In the genomic region with DNA sequence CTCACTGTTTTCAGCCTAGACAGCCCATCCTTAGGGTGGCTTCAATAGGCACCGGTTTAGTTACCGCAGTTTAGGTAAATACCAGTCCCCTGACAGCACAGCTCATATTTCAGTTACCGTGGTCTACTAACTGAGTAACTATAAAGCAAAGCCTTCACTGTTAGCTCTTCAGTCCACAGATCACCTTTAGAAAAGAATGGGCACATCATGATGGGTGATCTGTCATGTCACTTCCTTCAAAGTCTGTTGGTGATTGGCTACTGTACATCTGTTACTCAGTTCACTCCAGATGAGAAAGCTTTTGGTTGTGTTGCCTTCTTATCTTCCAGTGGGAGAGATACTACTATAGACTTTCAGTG, we compare ENCODE assay signal across 21 cellular contexts. TPM values are rescaled to one million over a fixed set of nuclear protein-coding genes. Genes with fewer than 3 reads are reported as not detected.
DNase-seq lines count a peak whose midpoint lies in the region; ATAC-seq and TF ChIP-seq lines count a peak whose summit lies in the region.
"Had no signal": no experiment of that assay in that cellular context is flagged by ENCODE, and none has a peak within 500 bp of the region (broad histone marks: within the 10 kb centered on the region; RNA-seq: fewer than 3 reads in every experiment).

No MANE protein-coding gene starts in this region.

- peaks cover 12 to 15% of the 10 kb centered on the region in 2 experiments for H3K4me1 ChIP-seq in neutrophil (ENCODE audit: control insufficient read depth in 1 of 2, insufficient read depth in 1 of 2, low read depth in 1 of 2, low read length in 1 of 2)
- H3K4me1 ChIP-seq: sigmoid colon, tibial nerve had no signal

- peaks cover 14% of the 10 kb centered on the region for H3K36me3 ChIP-seq in neutrophil

- no peaks in the 10 kb centered on the region for H3K9me3 Mint-ChIP-seq in activated CD4-positive, alpha-beta T cell treated with anti-CD3 and anti-CD28 coated beads for 36 hours (ENCODE audit: low read depth)
- H3K9me3 Mint-ChIP-seq in activated CD4-positive, alpha-beta T cell treated with anti-CD3 and anti-CD28 coated beads, Interleukin-2, amount 10 ng/mL, durations not matched to agents 7 days and 5 days: no peaks in the 10 kb centered on the region
- no peaks in the 10 kb centered on the region for H3K9me3 Mint-ChIP-seq in central memory CD8-positive, alpha-beta T cell
- H3K9me3 Mint-ChIP-seq: activated T-cell treated with anti-CD3 and anti-CD28 coated beads, Interleukin-2, amount 50 U/mL, for 72 hours had no signal

- TF ChIP-seq CTCF in neutrophil (IDR thresholded peaks at IDR 0.05): no peak

- H3K4me3 ChIP-seq in neutrophil (ENCODE audit: low read depth in 1 of 2, low read length in 1 of 2): no peak overlapping the region
- H3K4me3 ChIP-seq: sigmoid colon, tibial nerve had no signal

- DNase-seq in activated CD4-positive, alpha-beta T cell treated with anti-CD3 and anti-CD28 coated beads for 36 hours: no peak
- DNase-seq in activated CD4-positive, alpha-beta T cell treated with anti-CD3 and anti-CD28 coated beads, Interleukin-2, amount 10 ng/mL, durations not matched to agents 7 days and 5 days: no peak
- DNase-seq in NCI-H226 (peak; percentile 24), iPS-NIHi7 (ENCODE audit: extremely low spot score) (no peak)
- no peak for DNase-seq in central memory CD8-positive, alpha-beta T cell (ENCODE audit: low spot score in 2 of 2)
- DNase-seq in activated effector memory CD4-positive, alpha-beta T cell treated with anti-CD3 and anti-CD28 coated beads, Interleukin-2, amount 50 U/mL, for 16 hours: no peak
- DNase-seq: activated CD4-positive, alpha-beta T cell treated with anti-CD3 and anti-CD28 coated beads for 4 hours; activated T-cell treated with anti-CD3 and anti-CD28 coated beads, Interleukin-2, amount 50 U/mL, for 72 hours; anterior cingulate cortex; Calu3; NCI-H187; NCI-H526 treated with DMSO at 0.1 percent for 48 hours; sigmoid colon; stimulated activated CD4-positive, alpha-beta T cell treated with anti-CD3 and anti-CD28 coated beads, Interleukin-4, amount 100 ng/mL, for 1 hour had no signal

- intact Hi-C loops in activated CD4-positive, alpha-beta T cell treated with anti-CD3 and anti-CD28 coated beads for 36 hours (cut with DNase I, micrococcal nuclease): loop anchor here in 1 of 2 experiments (2.0 kb wide), 1 partner anchor 18 kb away; no protein-coding TSS in a partner anchor

- ATAC-seq in activated CD4-positive, alpha-beta T cell treated with anti-CD3 and anti-CD28 coated beads for 36 hours: peak; percentile 39
- peak; percentile 24 for ATAC-seq in central memory CD8-positive, alpha-beta T cell (replicated peaks; ENCODE audit: extremely low read depth, poor library complexity, severe bottlenecking)
- ATAC-seq in GM19452 (IDR thresholded peaks at IDR 0.05; ENCODE audit: unreplicated experiment): no peak

- peak overlapping the region; percentile 19 for H3K27ac ChIP-seq in neutrophil
- H3K27ac ChIP-seq: sigmoid colon, tibial nerve had no signal

- H3K4me3 Mint-ChIP-seq in activated CD4-positive, alpha-beta T cell treated with anti-CD3 and anti-CD28 coated beads for 36 hours: no peak overlapping the region
- no peak overlapping the region for H3K4me3 Mint-ChIP-seq in activated CD4-positive, alpha-beta T cell treated with anti-CD3 and anti-CD28 coated beads, Interleukin-2, amount 10 ng/mL, durations not matched to agents 7 days and 5 days
- no peak overlapping the region for H3K4me3 Mint-ChIP-seq in central memory CD8-positive, alpha-beta T cell
- H3K4me3 Mint-ChIP-seq: activated T-cell treated with anti-CD3 and anti-CD28 coated beads, Interleukin-2, amount 50 U/mL, for 72 hours had no signal

- no peak overlapping the region for H3K27ac Mint-ChIP-seq in activated CD4-positive, alpha-beta T cell treated with anti-CD3 and anti-CD28 coated beads for 36 hours
- no peak overlapping the region for H3K27ac Mint-ChIP-seq in activated CD4-positive, alpha-beta T cell treated with anti-CD3 and anti-CD28 coated beads, Interleukin-2, amount 10 ng/mL, durations not matched to agents 7 days and 5 days
- no peak overlapping the region for H3K27ac Mint-ChIP-seq in central memory CD8-positive, alpha-beta T cell (ENCODE audit: low read depth)
- H3K27ac Mint-ChIP-seq: activated T-cell treated with anti-CD3 and anti-CD28 coated beads, Interleukin-2, amount 50 U/mL, for 72 hours had no signal

- CTCF ChIA-PET in activated CD4-positive, alpha-beta T cell treated with anti-CD3 and anti-CD28 coated beads for 36 hours (lab: Charles Lee): interaction anchor here (0.8 to 2.1 kb wide), 7 partner anchors 9 to 83 kb away, joined by 3 to 7 read pairs (median 4); no protein-coding TSS in a partner anchor
- CTCF ChIA-PET in activated CD4-positive, alpha-beta T cell treated with anti-CD3 and anti-CD28 coated beads, Interleukin-2, amount 10 ng/mL, durations not matched to agents 7 days and 5 days (lab: Charles Lee): interaction anchor here (1.0 to 2.4 kb wide), 3 partner anchors 16 to 26 kb away, joined by 3 to 6 read pairs (median 4); no protein-coding TSS in a partner anchor

- no peaks in the 10 kb centered on the region for H3K9me3 ChIP-seq in neutrophil
- H3K9me3 ChIP-seq: sigmoid colon, tibial nerve had no signal

- POLR2A ChIA-PET in activated CD4-positive, alpha-beta T cell treated with anti-CD3 and anti-CD28 coated beads for 36 hours (lab: Charles Lee): no interaction called here
- POLR2A ChIA-PET in activated CD4-positive, alpha-beta T cell treated with anti-CD3 and anti-CD28 coated beads, Interleukin-2, amount 10 ng/mL, durations not matched to agents 7 days and 5 days (lab: Charles Lee): interaction anchor here (0.7 kb wide), 1 partner anchor 10 kb away, joined by 3 read pairs; no protein-coding TSS in a partner anchor

- no peaks in the 10 kb centered on the region for H3K4me1 Mint-ChIP-seq in activated CD4-positive, alpha-beta T cell treated with anti-CD3 and anti-CD28 coated beads for 36 hours
- peaks cover 16% of the 10 kb centered on the region for H3K4me1 Mint-ChIP-seq in activated CD4-positive, alpha-beta T cell treated with anti-CD3 and anti-CD28 coated beads, Interleukin-2, amount 10 ng/mL, durations not matched to agents 7 days and 5 days
- peaks cover 13% of the 10 kb centered on the region for H3K4me1 Mint-ChIP-seq in central memory CD8-positive, alpha-beta T cell

- peaks cover 29% of the 10 kb centered on the region for H3K36me3 Mint-ChIP-seq in activated CD4-positive, alpha-beta T cell treated with anti-CD3 and anti-CD28 coated beads for 36 hours (ENCODE audit: low read depth)
- peaks cover 43% of the 10 kb centered on the region for H3K36me3 Mint-ChIP-seq in activated CD4-positive, alpha-beta T cell treated with anti-CD3 and anti-CD28 coated beads, Interleukin-2, amount 10 ng/mL, durations not matched to agents 7 days and 5 days (ENCODE audit: low read depth)
- peaks cover 39% of the 10 kb centered on the region for H3K36me3 Mint-ChIP-seq in central memory CD8-positive, alpha-beta T cell (ENCODE audit: insufficient read depth)

- no peaks in the 10 kb centered on the region for H3K27me3 Mint-ChIP-seq in activated CD4-positive, alpha-beta T cell treated with anti-CD3 and anti-CD28 coated beads for 36 hours
- no peaks in the 10 kb centered on the region for H3K27me3 Mint-ChIP-seq in activated CD4-positive, alpha-beta T cell treated with anti-CD3 and anti-CD28 coated beads, Interleukin-2, amount 10 ng/mL, durations not matched to agents 7 days and 5 days
- no peaks in the 10 kb centered on the region for H3K27me3 Mint-ChIP-seq in central memory CD8-positive, alpha-beta T cell

- H3K27me3 ChIP-seq in neutrophil: no peaks in the 10 kb centered on the region
- H3K27me3 ChIP-seq: sigmoid colon, tibial nerve had no signal

RNA-seq across cellular contexts. Expression of a gene that starts 21.0 kb away (rescaled TPM):
- 10 to 100 TPM; 69.3 to 69.6 TPM for total RNA-seq in activated CD4-positive, alpha-beta T cell treated with anti-CD3 and anti-CD28 coated beads for 36 hours
- 100 to 1,000 TPM; 165 to 167 TPM for total RNA-seq in activated CD4-positive, alpha-beta T cell treated with anti-CD3 and anti-CD28 coated beads, Interleukin-2, amount 10 ng/mL, durations not matched to agents 7 days and 5 days

RNA-seq across cellular contexts. Expression of a gene that starts 54.1 kb away (rescaled TPM):
- not detected for total RNA-seq in activated CD4-positive, alpha-beta T cell treated with anti-CD3 and anti-CD28 coated beads for 36 hours
- total RNA-seq in activated CD4-positive, alpha-beta T cell treated with anti-CD3 and anti-CD28 coated beads, Interleukin-2, amount 10 ng/mL, durations not matched to agents 7 days and 5 days: not detected
- total RNA-seq: H1; kidney epithelial cell; mononuclear cell; sigmoid colon; T-helper 2 cell treated with Interferon-gamma antibody and Interleukin-4, amounts not matched to agents 100 ng/mL and 5 ng/mL, for 36 hours; tibial nerve had no signal
